Comparison of ENCODE assay signal across 2 cellular contexts in genomic region chr12:47734725-47735480, GRCh38.
TF ChIP-seq lines count a peak whose summit lies in the region.

No MANE protein-coding gene starts in this region.

TF ChIP-seq in HEK293, 187 proteins besides CTCF, POLR2A, EP300 and RAD21:
- TF ChIP-seq GFI1B (tag by site-specific recombination; IDR thresholded peaks at IDR 0.05), result no peak
- TF ChIP-seq ZIC2 (tag by site-specific recombination; IDR thresholded peaks at IDR 0.05), result peak; percentile 30

TF ChIP-seq in K562, 482 proteins besides CTCF, POLR2A, EP300 and RAD21:
- TF ChIP-seq ZNF263 (CRISPR knock-in tag; IDR thresholded peaks at IDR 0.05; ENCODE audit: borderline replicate concordance) (0 out of 2 replicates have a peak, but pooled peaks have one; percentile 12), MAZ (CRISPR knock-in tag; conservative IDR thresholded peaks at IDR 0.05 in 1 of 2, IDR thresholded peaks at IDR 0.05 in 1 of 2) (no peak)
